Comparison of ENCODE assay signal across 8 cellular contexts in genomic region chr1:160219062-160219929, GRCh38. TPM values are rescaled to one million over a fixed set of nuclear protein-coding genes. Genes with fewer than 3 reads are reported as not detected.
DNase-seq lines count a peak whose midpoint lies in the region; ATAC-seq and TF ChIP-seq lines count a peak whose summit lies in the region.

No MANE protein-coding gene starts in this region.

- H3K27ac Mint-ChIP-seq in HFFc6 (peak overlapping the region; percentile 90), activated B cell treated with CpG ODN at 0.5 μM for 24 hours (peak overlapping the region; percentile 20)

- TF ChIP-seq CTCF in HFFc6 (IDR thresholded peaks at IDR 0.05) (peak; percentile 79), activated B cell treated with CpG ODN at 0.5 μM for 24 hours (IDR thresholded peaks at IDR 0.05) (no peak), retinal pigment epithelial cell (conservative IDR thresholded peaks at IDR 0.05; ENCODE audit: low read depth, low read length) (peak; percentile 76)

- H3K9me3 Mint-ChIP-seq in HFFc6 (no peaks in the 10 kb centered on the region), activated B cell treated with CpG ODN at 0.5 μM for 24 hours (no peaks in the 10 kb centered on the region)

- POLR2A ChIA-PET in activated B cell treated with CpG ODN at 0.5 μM for 24 hours (lab: Charles Lee): interaction anchor here (0.5 to 2.6 kb wide), 4 partner anchors 12 to 27 kb away, joined by 3 to 14 read pairs (median 4); partner anchors contain the start of gene PEA15

- ATAC-seq in activated B cell treated with CpG ODN at 0.5 μM for 24 hours (ENCODE audit: low read depth) (no peak), left cardiac atrium (peak; percentile 78 to 80), GM21529 (IDR thresholded peaks at IDR 0.05; ENCODE audit: unreplicated experiment) (no peak), GM18498 (IDR thresholded peaks at IDR 0.05; ENCODE audit: unreplicated experiment) (no peak)

- peak; percentile 73 for DNase-seq in AG08396 (ENCODE audit: low spot score)
- DNase-seq in HFFc6: peak; percentile 76
- no peak for DNase-seq in activated B cell treated with CpG ODN at 0.5 μM for 24 hours
- peak; percentile 50 for DNase-seq in left cardiac atrium
- DNase-seq in retinal pigment epithelial cell (ENCODE audit: low read depth): no peak
- DNase-seq in GDM1 (lab: John Stamatoyannopoulos, UW): no peak

- CTCF ChIA-PET in activated B cell treated with CpG ODN at 0.5 μM for 24 hours (lab: Charles Lee): interaction anchor here (0.6 to 4.6 kb wide), 18 partner anchors 9 to 279 kb away, joined by 3 to 74 read pairs (median 5); partner anchors contain the start of gene CASQ1

- H3K36me3 Mint-ChIP-seq in HFFc6 (ENCODE audit: low read depth) (peaks cover 33% of the 10 kb centered on the region), activated B cell treated with CpG ODN at 0.5 μM for 24 hours (ENCODE audit: low read depth) (peaks cover 66% of the 10 kb centered on the region)

- no peak overlapping the region for H3K4me3 Mint-ChIP-seq in HFFc6
- no peak overlapping the region for H3K4me3 Mint-ChIP-seq in activated B cell treated with CpG ODN at 0.5 μM for 24 hours

- no peak overlapping the region for H3K4me3 ChIP-seq in retinal pigment epithelial cell (ENCODE audit: low read length)

- H3K27me3 Mint-ChIP-seq in HFFc6 (ENCODE audit: insufficient read depth): no peaks in the 10 kb centered on the region; the same call in none of the 2 replicates
- no peaks in the 10 kb centered on the region for H3K27me3 Mint-ChIP-seq in activated B cell treated with CpG ODN at 0.5 μM for 24 hours

- H3K4me1 Mint-ChIP-seq in HFFc6 (ENCODE audit: low read depth): peaks cover 60% of the 10 kb centered on the region
- H3K4me1 Mint-ChIP-seq in activated B cell treated with CpG ODN at 0.5 μM for 24 hours: no peaks in the 10 kb centered on the region

- intact Hi-C loops in activated B cell treated with CpG ODN at 0.5 μM for 24 hours (cut with micrococcal nuclease): loop anchor here (1.0 kb wide), 1 partner anchor 26 kb away; no protein-coding TSS in a partner anchor
- intact Hi-C loops in left cardiac atrium (cut with DNase I): no loop called here

RNA-seq across cellular contexts. Expression of gene PEA15, which starts 14.1 kb away (rescaled TPM):
- total RNA-seq in HFFc6 (2021; fragmentation: NEBNext Ultra II Directional; extraction: Animal tissue kit (Norgen Biotek cat#: 25700)): 100 to 1,000 TPM; 448 to 538 (median 470) TPM
- total RNA-seq in activated B cell treated with CpG ODN at 0.5 μM for 24 hours (107 and 111 TPM in 2 replicates), left cardiac atrium (100 to 1,000 TPM; 188 to 189 TPM)

RNA-seq across cellular contexts. Expression of gene CASQ1, which starts 28.9 kb away (rescaled TPM):
- under 1 TPM in 3 of 6 experiments, not detected in 3; 0.14 to 0.35 (median 0.19) TPM for total RNA-seq in HFFc6 (2021; fragmentation: NEBNext Ultra II Directional; extraction: Animal tissue kit (Norgen Biotek cat#: 25700))
- total RNA-seq in activated B cell treated with CpG ODN at 0.5 μM for 24 hours: not detected in 2 replicates
- 10 to 100 TPM; 10.5 to 21.8 TPM for total RNA-seq in left cardiac atrium

RNA-seq across cellular contexts. Expression of gene DCAF8, which starts 43.1 kb away (rescaled TPM):
- 10 to 100 TPM; 65.9 to 73.0 (median 70.1) TPM for total RNA-seq in HFFc6 (2021; fragmentation: NEBNext Ultra II Directional; extraction: Animal tissue kit (Norgen Biotek cat#: 25700))
- 155 and 172 TPM in 2 replicates for total RNA-seq in activated B cell treated with CpG ODN at 0.5 μM for 24 hours
- 100 to 1,000 TPM in 1 of 2 donors, 10 to 100 TPM in 1; 98.5 to 121 TPM for total RNA-seq in left cardiac atrium

Comparison
In these comparisons a context has a peak if more than half of its experiments do, and no peak if none do; other contexts are left out.
1. DNase-seq: peak in AG08396 (single experiment), HFFc6 (single experiment) and left cardiac atrium (single experiment); none in activated B cell treated with CpG ODN at 0.5 μM for 24 hours (single experiment), retinal pigment epithelial cell (single experiment) and GDM1 (single experiment).
2. ATAC-seq: peak in left cardiac atrium (2 of 2); none in activated B cell treated with CpG ODN at 0.5 μM for 24 hours (single experiment), GM21529 (single experiment) and GM18498 (single experiment).
3. RNA of gene CASQ1, which starts 28.9 kb away (total RNA-seq): 10.5 to 21.8 TPM in left cardiac atrium; 0.14 to 0.35 TPM in HFFc6 and not detected in activated B cell treated with CpG ODN at 0.5 μM for 24 hours; every median in the first group is over 4 times any median in the second.